8 cellular contexts compared by ENCODE assay signal in the genomic region with DNA sequence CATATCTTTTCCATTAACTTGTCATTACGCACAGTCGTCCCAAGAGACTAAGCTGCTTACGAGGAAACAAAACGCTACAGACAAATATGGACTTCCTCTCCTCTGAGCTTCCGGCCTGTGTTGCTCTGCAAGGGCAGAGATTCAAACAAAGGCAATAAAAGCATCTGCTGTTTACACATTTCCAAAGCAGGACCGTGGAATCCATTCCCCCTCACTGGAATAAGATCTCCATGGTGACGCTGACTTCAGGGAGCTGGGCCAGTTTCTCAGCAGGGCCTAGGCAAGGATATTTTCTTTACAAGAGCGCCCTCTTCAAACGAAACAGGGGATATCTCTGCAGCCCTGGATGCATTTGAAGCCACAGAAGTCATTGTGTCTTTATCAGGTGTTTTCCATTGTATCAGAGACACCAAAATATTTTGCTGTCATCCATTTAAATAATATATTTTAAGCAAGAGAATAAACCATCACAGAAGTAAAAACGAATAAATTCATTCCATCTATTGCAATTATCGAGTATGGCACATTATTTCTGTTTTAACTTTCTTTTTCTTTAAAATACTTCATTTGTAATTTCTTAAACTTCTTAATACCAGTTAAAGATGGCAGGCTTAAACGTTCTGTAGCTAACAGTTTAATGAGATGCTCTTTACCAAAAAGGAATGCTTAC.
DNase-seq lines count a peak whose midpoint lies in the region; ATAC-seq and TF ChIP-seq lines count a peak whose summit lies in the region.

No MANE protein-coding gene starts in this region.

- H3K4me1 ChIP-seq in body of pancreas (no peaks in the 10 kb centered on the region), skeletal muscle satellite cell (ENCODE audit: control insufficient read depth, insufficient read depth, low read length) (peaks cover 4% of the 10 kb centered on the region)
- no peaks in the 10 kb centered on the region for H3K4me1 ChIP-seq in CD8-positive, alpha-beta T cell (ENCODE audit: insufficient read depth, low read length)

- no peaks in the 10 kb centered on the region for H3K27me3 Mint-ChIP-seq in CD8-positive, alpha-beta T cell (ENCODE audit: low read depth)

- H3K36me3 Mint-ChIP-seq in CD8-positive, alpha-beta T cell, result no peaks in the 10 kb centered on the region

- no peak overlapping the region for H3K27ac Mint-ChIP-seq in CD8-positive, alpha-beta T cell

- H3K27me3 ChIP-seq in H7 (ENCODE audit: control insufficient read depth, insufficient read depth, low read length) (no peaks in the 10 kb centered on the region), body of pancreas (no peaks in the 10 kb centered on the region), skeletal muscle satellite cell (ENCODE audit: control insufficient read depth, insufficient read depth, low read length) (no peaks in the 10 kb centered on the region)
- H3K27me3 ChIP-seq in CD8-positive, alpha-beta T cell (ENCODE audit: insufficient read depth, low read length), result no peaks in the 10 kb centered on the region

- POLR2A ChIA-PET in CD8-positive, alpha-beta T cell (lab: Charles Lee), result no interaction called here

- H3K9me3 Mint-ChIP-seq in CD8-positive, alpha-beta T cell, result peaks cover 4% of the 10 kb centered on the region

- H3K36me3 ChIP-seq in H7 (replicated peaks; ENCODE audit: control insufficient read depth, insufficient read depth, low read length) (no peaks in the 10 kb centered on the region), body of pancreas (replicated peaks in 1 of 2; ENCODE audit: insufficient read depth in 1 of 2, low read depth in 2 of 2) (no peaks in the 10 kb centered on the region), skeletal muscle satellite cell (ENCODE audit: insufficient read depth, low read length) (no peaks in the 10 kb centered on the region)
- no peaks in the 10 kb centered on the region for H3K36me3 ChIP-seq in CD8-positive, alpha-beta T cell (ENCODE audit: insufficient read depth, low read length)

- H3K4me3 ChIP-seq in H7 (ENCODE audit: insufficient read depth, low read depth, low read length) (no peak overlapping the region), body of pancreas (no peak overlapping the region), skeletal muscle satellite cell (ENCODE audit: low read length) (peak overlapping the region; percentile 41)
- H3K4me3 ChIP-seq in CD8-positive, alpha-beta T cell (ENCODE audit: low read depth, low read length), result no peak overlapping the region

- DNase-seq in AG08396 (ENCODE audit: low spot score), result peak; percentile 80
- DNase-seq in H7, result peak; percentile 75
- peak; percentile 78 for DNase-seq in NCI-H2196 treated with DMSO at 0.1 percent for 48 hours (lab: John Stamatoyannopoulos, UW; ENCODE audit: unreplicated experiment)
- peak; percentile 37 to 72 (median 56) for DNase-seq in body of pancreas
- DNase-seq in iPS DF 19.7 (ENCODE audit: low read depth, low spot score), result peak; percentile 42
- no peak for DNase-seq in activated naive CD4-positive, alpha-beta T cell treated with Interleukin-2 at 50 U/mL for 16 hours
- no peak for DNase-seq in CD8-positive, alpha-beta T cell

- H3K27ac ChIP-seq in body of pancreas, result no peak overlapping the region
- H3K27ac ChIP-seq in CD8-positive, alpha-beta T cell (ENCODE audit: low read depth, low read length), result no peak overlapping the region

- H3K4me1 Mint-ChIP-seq in CD8-positive, alpha-beta T cell (ENCODE audit: low read depth), result no peaks in the 10 kb centered on the region

- TF ChIP-seq CTCF in body of pancreas (IDR thresholded peaks at IDR 0.05), result peak in 3 of 7 experiments; percentile 11 to 27 (median 17)
- no peak for TF ChIP-seq CTCF in CD8-positive, alpha-beta T cell (IDR thresholded peaks at IDR 0.05)

- peak overlapping the region; percentile 6 for H3K9ac ChIP-seq in skeletal muscle satellite cell (ENCODE audit: low read depth, low read length)

- intact Hi-C loops in body of pancreas (cut with DNase I), result no loop called here
- intact Hi-C loops in CD8-positive, alpha-beta T cell (cut with DNase I, micrococcal nuclease), result no loop called here

- no peak for TF ChIP-seq POLR2A in body of pancreas (IDR thresholded peaks at IDR 0.05)

- 8 to 9% methylated on average over 12 of the region's 12 CpGs for WGBS in body of pancreas, 2 donors

- CTCF ChIA-PET in CD8-positive, alpha-beta T cell (lab: Charles Lee), result no interaction called here

- H3K4me3 Mint-ChIP-seq in CD8-positive, alpha-beta T cell, result no peak overlapping the region

- peak overlapping the region; percentile 71 for H3K4me2 ChIP-seq in skeletal muscle satellite cell (ENCODE audit: low read length)

- ATAC-seq in body of pancreas, result peak; percentile 75
- ATAC-seq in CD8-positive, alpha-beta T cell, result no peak

- H3K9me3 ChIP-seq in body of pancreas (no peaks in the 10 kb centered on the region), skeletal muscle satellite cell (replicated peaks; ENCODE audit: low read length) (no peaks in the 10 kb centered on the region)
- no peaks in the 10 kb centered on the region for H3K9me3 ChIP-seq in CD8-positive, alpha-beta T cell (ENCODE audit: low read length)

Comparison
In these comparisons a context has a peak if more than half of its experiments do, and no peak if none do; other contexts are left out.
1. DNase-seq: peak in AG08396 (single experiment), H7 (single experiment), NCI-H2196 treated with DMSO at 0.1 percent for 48 hours (single experiment), body of pancreas (4 of 4) and iPS DF 19.7 (single experiment); none in activated naive CD4-positive, alpha-beta T cell treated with Interleukin-2 at 50 U/mL for 16 hours (single experiment) and CD8-positive, alpha-beta T cell (0 of 7).